In the genomic region with DNA sequence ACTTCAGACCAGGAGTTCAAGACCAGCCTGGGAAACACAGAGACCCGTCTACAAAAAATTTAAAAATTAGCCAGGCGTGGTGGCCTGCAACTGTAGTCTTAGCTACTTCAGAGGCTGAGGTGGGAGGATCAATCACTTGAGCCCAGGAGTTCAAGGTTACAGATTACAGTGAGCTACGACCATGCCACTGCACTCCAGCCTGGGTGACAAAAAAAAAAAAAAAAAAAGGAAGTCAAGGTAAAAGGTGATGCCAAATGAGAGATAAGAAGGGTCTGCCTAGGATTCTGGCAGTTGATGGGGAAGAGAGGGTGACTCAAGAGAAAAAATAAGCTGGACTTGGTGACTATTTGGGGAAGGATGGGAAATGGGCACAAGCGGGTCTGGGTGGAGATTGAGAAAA, we compare ENCODE assay signal across 16 cellular contexts. TPM values are rescaled to one million over a fixed set of nuclear protein-coding genes. Genes with fewer than 3 reads are reported as not detected.
A peak's percentile ranks its signal among the peaks of the same experiment; 100 is the strongest.
DNase-seq lines count a peak whose midpoint lies in the region; ATAC-seq and TF ChIP-seq lines count a peak whose summit lies in the region.
"Had no signal": no experiment of that assay in that cellular context is flagged by ENCODE, and none has a peak within 500 bp of the region (broad histone marks: within the 10 kb centered on the region; RNA-seq: fewer than 3 reads in every experiment).

No MANE protein-coding gene starts in this region.

- no peaks in the 10 kb centered on the region for H3K9me3 Mint-ChIP-seq in central memory CD8-positive, alpha-beta T cell
- H3K9me3 Mint-ChIP-seq: effector memory CD8-positive, alpha-beta T cell; stimulated activated naive CD8-positive, alpha-beta T cell treated with anti-CD3 and anti-CD28 coated beads, Interleukin-15, amount 100 ng/mL, for 72 hours had no signal

- DNase-seq in DMS79 treated with DMSO at 0.1 percent for 48 hours (lab: John Stamatoyannopoulos, UW) = peak; percentile 39
- no peak for DNase-seq in DMS79 (lab: John Stamatoyannopoulos, UW)
- DNase-seq in OCI-M1 (lab: John Stamatoyannopoulos, UW) = peak; percentile 46
- DNase-seq in central memory CD8-positive, alpha-beta T cell (ENCODE audit: low spot score in 2 of 2) = no peak
- no peak for DNase-seq in sigmoid colon
- no peak for DNase-seq in WERI-Rb-1
- DNase-seq in NCI-H82 treated with DMSO at 0.1 percent for 48 hours (lab: John Stamatoyannopoulos, UW; ENCODE audit: unreplicated experiment) = no peak
- no peak for DNase-seq in NCI-H1694 (lab: John Stamatoyannopoulos, UW)
- DNase-seq: activated T-cell treated with anti-CD3 and anti-CD28 coated beads, Interleukin-2, amount 50 U/mL, for 1 hour; effector memory CD8-positive, alpha-beta T cell; foreskin keratinocyte; GM23248; NCI-H1930; stimulated activated CD4-positive, alpha-beta T cell treated with anti-CD3 and anti-CD28 coated beads, Interleukin-4, amount 100 ng/mL, for 4 hours; stimulated activated naive CD8-positive, alpha-beta T cell treated with anti-CD3 and anti-CD28 coated beads, Interleukin-15, amount 100 ng/mL, for 72 hours had no signal

- ATAC-seq in central memory CD8-positive, alpha-beta T cell (replicated peaks; ENCODE audit: extremely low read depth, poor library complexity, severe bottlenecking) = no peak
- ATAC-seq: effector memory CD8-positive, alpha-beta T cell; foreskin keratinocyte; Right ventricle myocardium inferior; stimulated activated naive CD8-positive, alpha-beta T cell treated with anti-CD3 and anti-CD28 coated beads, Interleukin-15, amount 100 ng/mL, for 72 hours had no signal

- peaks cover 29% of the 10 kb centered on the region for H3K4me1 Mint-ChIP-seq in central memory CD8-positive, alpha-beta T cell

- H3K27me3 ChIP-seq in sigmoid colon (no peaks in the 10 kb centered on the region), WERI-Rb-1 (ENCODE audit: insufficient read depth, low read depth, severe bottlenecking) (no peaks in the 10 kb centered on the region)
- H3K27me3 ChIP-seq: foreskin keratinocyte had no signal

- intact Hi-C loops in sigmoid colon (cut with DNase I) = loop anchor here (1.0 kb wide), 1 partner anchor 144 kb away; no protein-coding TSS in a partner anchor

- TF ChIP-seq POLR2A in sigmoid colon (IDR thresholded peaks at IDR 0.05) = no peak

- no peak overlapping the region for H3K4me3 ChIP-seq in sigmoid colon
- H3K4me3 ChIP-seq in WERI-Rb-1 (ENCODE audit: low read depth, low read length) = no peak overlapping the region

- peaks cover 0 to 31% (median 17%) of the 10 kb centered on the region in 4 donors for H3K4me1 ChIP-seq in sigmoid colon

- H3K27me3 Mint-ChIP-seq in central memory CD8-positive, alpha-beta T cell = no peaks in the 10 kb centered on the region
- H3K27me3 Mint-ChIP-seq: effector memory CD8-positive, alpha-beta T cell; stimulated activated naive CD8-positive, alpha-beta T cell treated with anti-CD3 and anti-CD28 coated beads, Interleukin-15, amount 100 ng/mL, for 72 hours had no signal

- peak overlapping the region; percentile 79 to 83 (median 80) for H3K27ac ChIP-seq in sigmoid colon
- H3K27ac ChIP-seq in WERI-Rb-1 = no peak overlapping the region
- H3K27ac ChIP-seq: foreskin keratinocyte had no signal

- H3K36me3 Mint-ChIP-seq in central memory CD8-positive, alpha-beta T cell (ENCODE audit: insufficient read depth) = no peaks in the 10 kb centered on the region

- H3K9me3 ChIP-seq in sigmoid colon (no peaks in the 10 kb centered on the region), WERI-Rb-1 (ENCODE audit: severe bottlenecking) (no peaks in the 10 kb centered on the region)

- no peak for TF ChIP-seq EP300 in sigmoid colon (IDR thresholded peaks at IDR 0.05)

- WGBS in sigmoid colon, 2 donors = 77 to 86% methylated on average over 4 of the region's 4 CpGs

- TF ChIP-seq CTCF in sigmoid colon (IDR thresholded peaks at IDR 0.05) (no peak), WERI-Rb-1 (IDR thresholded peaks at IDR 0.05; ENCODE audit: low read depth, low read length) (no peak)

- no peaks in the 10 kb centered on the region for H3K36me3 ChIP-seq in sigmoid colon
- 0 out of 2 replicates have a peak, but pooled peaks cover 4% of the 10 kb centered on the region for H3K36me3 ChIP-seq in WERI-Rb-1

- H3K27ac Mint-ChIP-seq in central memory CD8-positive, alpha-beta T cell (ENCODE audit: low read depth) = peak overlapping the region; percentile 85

- H3K4me3 Mint-ChIP-seq in central memory CD8-positive, alpha-beta T cell = peak overlapping the region; percentile 47

RNA-seq across cellular contexts. Expression of gene MYO18A, which starts 32.5 kb away (rescaled TPM):
- total RNA-seq in sigmoid colon = 10 to 100 TPM; 28.2 to 90.3 (median 53.4) TPM
- polyA plus RNA-seq in sigmoid colon = 10 to 100 TPM; 24.0 to 92.6 (median 39.8) TPM

Comparison
In these comparisons a context has a peak if more than half of its experiments do, and no peak if none do; other contexts are left out.
1. DNase-seq: peak in DMS79 treated with DMSO at 0.1 percent for 48 hours (single experiment) and OCI-M1 (single experiment); none in DMS79 (single experiment), central memory CD8-positive, alpha-beta T cell (0 of 2), sigmoid colon (single experiment), WERI-Rb-1 (single experiment), NCI-H82 treated with DMSO at 0.1 percent for 48 hours (single experiment) and NCI-H1694 (single experiment).